ENCODE assay signal across 7 cellular contexts in genomic region chrX:75247361-75247760, GRCh38. TPM values are rescaled to one million over a fixed set of nuclear protein-coding genes. Genes with fewer than 3 reads are reported as not detected.
DNase-seq lines count a peak whose midpoint lies in the region; ATAC-seq, FAIRE-seq and TF ChIP-seq lines count a peak whose summit lies in the region.
"Not testable (repeated sequence)": the region's sequence is repeated elsewhere in the genome, so short reads cannot be mapped to it uniquely, and the experiment has no call there.

No MANE protein-coding gene starts in this region.

- not testable (repeated sequence) for H3K27me3 ChIP-seq in SK-N-SH (ENCODE audit: insufficient read depth); H1 (replicated peaks in 1 of 4; ENCODE audit: control insufficient read depth in 3 of 4, extremely low read depth in 1 of 4, insufficient read depth in 3 of 4, low read length in 3 of 4)

- DNase-seq in DMS153 treated with DMSO at 0.1 percent for 48 hours (lab: John Stamatoyannopoulos, UW; ENCODE audit: unreplicated experiment): peak; percentile 2
- peak; percentile 52 for DNase-seq in NCI-H748 (lab: John Stamatoyannopoulos, UW; ENCODE audit: unreplicated experiment)
- peak; percentile 7 for DNase-seq in OCI-M2 (lab: John Stamatoyannopoulos, UW; ENCODE audit: unreplicated experiment)
- not testable (repeated sequence) for DNase-seq in SK-N-SH
- peak; percentile 2 to 44 for DNase-seq in H1 (ENCODE audit: low read depth in 1 of 2, low spot score in 2 of 2)
- peak in 2 of 3 donors; percentile 9 to 21 for DNase-seq in mucosa of descending colon

- not testable (repeated sequence) for H3K4me1 ChIP-seq in HEK293 (ENCODE audit: control insufficient read depth, insufficient read depth, low read length); SK-N-SH (ENCODE audit: control insufficient read depth in 1 of 2, insufficient read depth in 2 of 2, low read depth in 1 of 2, low read length in 1 of 2); H1 (replicated peaks in 1 of 4; ENCODE audit: control insufficient read depth in 3 of 4, insufficient read depth in 4 of 4, low read length in 3 of 4); mucosa of descending colon (ENCODE audit: low read depth)

- POLR2A ChIA-PET in HEK293 (lab: Yijun Ruan, JAX); SK-N-SH (lab: Yijun Ruan, JAX); H1 (lab: Charles Lee; ENCODE audit: partially characterized antibody): not testable (repeated sequence)

- not testable (repeated sequence) for H3K9me2 ChIP-seq in SK-N-SH

- H2AFZ ChIP-seq in SK-N-SH (ENCODE audit: low read depth); H1 (ENCODE audit: low read length): not testable (repeated sequence)

- H4K8ac ChIP-seq in H1 (ENCODE audit: extremely low read depth, insufficient read depth, low read length): not testable (repeated sequence)

- H3K18ac ChIP-seq in H1 (ENCODE audit: extremely low read depth, low read length): not testable (repeated sequence)

- not testable (repeated sequence) for H3K79me2 ChIP-seq in SK-N-SH (ENCODE audit: insufficient read depth); H1 (ENCODE audit: control insufficient read depth in 1 of 2, insufficient read depth in 2 of 2, low read length in 2 of 2)

- not testable (repeated sequence) for H3K27ac ChIP-seq in HEK293 (ENCODE audit: extremely low read depth, low read depth, low read length); SK-N-SH (ENCODE audit: low read depth in 2 of 2, low read length in 1 of 2); H1 (ENCODE audit: low read depth, low read length)

- not testable (repeated sequence) for H2BK20ac ChIP-seq in H1 (ENCODE audit: low read length)

- H3K4ac ChIP-seq in H1 (replicated peaks; ENCODE audit: insufficient read length, low read depth, low read length): not testable (repeated sequence)

- H2BK12ac ChIP-seq in H1 (ENCODE audit: low read depth, low read length): not testable (repeated sequence)

- not testable (repeated sequence) for H3K23ac ChIP-seq in H1 (ENCODE audit: insufficient read length)

- TF ChIP-seq CTCF in HEK293 (tag by site-specific recombination; IDR thresholded peaks at IDR 0.05); SK-N-SH (IDR thresholded peaks at IDR 0.05); H1 (IDR thresholded peaks at IDR 0.05; ENCODE audit: control extremely low read depth in 1 of 3, insufficient read depth in 1 of 3, low read depth in 1 of 3, low read length in 3 of 3); mucosa of descending colon (IDR thresholded peaks at IDR 0.05): not testable (repeated sequence)

- CTCF ChIA-PET in HEK293 (lab: Yijun Ruan, JAX); SK-N-SH (lab: Yijun Ruan, JAX); H1 (lab: Charles Lee; ENCODE audit: partially characterized antibody): not testable (repeated sequence)

- not testable (repeated sequence) for FAIRE-seq in H1 (lab: Jason Lieb, UNC)

- H3F3A ChIP-seq in SK-N-SH (replicated peaks; ENCODE audit: insufficient read depth): not testable (repeated sequence)

- H3K36me3 ChIP-seq in HEK293 (ENCODE audit: control insufficient read depth in 2 of 2, insufficient read depth in 1 of 2, low read length in 2 of 2); SK-N-SH (replicated peaks in 1 of 2; ENCODE audit: control insufficient read depth in 1 of 2, insufficient read depth in 2 of 2, low read length in 1 of 2); H1 (ENCODE audit: control insufficient read depth in 2 of 4, insufficient read depth in 4 of 4, low read length in 3 of 4); mucosa of descending colon (ENCODE audit: low read depth): not testable (repeated sequence)

- H3K79me1 ChIP-seq in H1 (ENCODE audit: low read depth, low read length): not testable (repeated sequence)

- H2BK120ac ChIP-seq in H1 (replicated peaks; ENCODE audit: low read depth, low read length): not testable (repeated sequence)

- H4K20me1 ChIP-seq in SK-N-SH (ENCODE audit: insufficient read depth); H1 (replicated peaks in 1 of 2; ENCODE audit: control insufficient read depth in 1 of 2, insufficient read depth in 2 of 2, low read length in 2 of 2): not testable (repeated sequence)

- TF ChIP-seq RAD21 in SK-N-SH (IDR thresholded peaks at IDR 0.05; ENCODE audit: low read length); H1 (IDR thresholded peaks at IDR 0.05 in 1 of 2, conservative IDR thresholded peaks at IDR 0.05 in 1 of 2; ENCODE audit: low read depth in 2 of 2, low read length in 2 of 2): not testable (repeated sequence)

- not testable (repeated sequence) for H3K14ac ChIP-seq in H1 (ENCODE audit: insufficient read length)

- H4K5ac ChIP-seq in H1 (ENCODE audit: insufficient read length, low read depth, low read length): not testable (repeated sequence)

- H2BK15ac ChIP-seq in H1 (ENCODE audit: low read length): not testable (repeated sequence)

- H3K23me2 ChIP-seq in H1 (ENCODE audit: low read depth, low read length): not testable (repeated sequence)

- H3K9me3 ChIP-seq in HEK293 (ENCODE audit: control insufficient read depth, insufficient read depth, low read depth, low read length); SK-N-SH; H1 (ENCODE audit: insufficient read depth in 2 of 2, low read depth in 1 of 2, low read length in 1 of 2); mucosa of descending colon: not testable (repeated sequence)

- 4% methylated on average over 4 of the region's 8 CpGs for WGBS in SK-N-SH (ENCODE audit: low lambda C conversion rate)
- 72% methylated on average over 5 of the region's 8 CpGs; no CpG with 5 or more reads in 1 of the 2 experiments for WGBS in H1 (ENCODE audit: extremely low coverage in 1 of 2, insufficient coverage in 1 of 2, insufficient read length in 1 of 2, insufficient replicate concordance in 2 of 2, low coverage in 1 of 2, low lambda C conversion rate in 2 of 2, missing lambda C conversion rate in 1 of 2), 2 experiments

- H2BK5ac ChIP-seq in H1 (ENCODE audit: low read depth, low read length): not testable (repeated sequence)

- not testable (repeated sequence) for H3K56ac ChIP-seq in H1 (replicated peaks; ENCODE audit: insufficient read length, low read depth, low read length)

- H3K9ac ChIP-seq in SK-N-SH; H1 (replicated peaks in 1 of 4; ENCODE audit: extremely low read depth in 1 of 4, low read depth in 3 of 4, low read length in 3 of 4): not testable (repeated sequence)

- TF ChIP-seq POLR2A in H1 (IDR thresholded peaks at IDR 0.05; ENCODE audit: control extremely low read depth in 1 of 2, low read depth in 2 of 2, low read length in 2 of 2): not testable (repeated sequence)

- not testable (repeated sequence) for H3K4me3 ChIP-seq in HEK293 (ENCODE audit: low read depth, low read length); H1 (ENCODE audit: extremely low read depth in 1 of 4, insufficient read depth in 2 of 4, low read depth in 3 of 4, low read length in 4 of 4); mucosa of descending colon
- peak overlapping the region in 1 of 2 experiments; percentile 4; a peak in 1 of 4 replicates for H3K4me3 ChIP-seq in SK-N-SH (ENCODE audit: low read depth in 2 of 2, low read length in 1 of 2)

- TF ChIP-seq EP300 in SK-N-SH (IDR thresholded peaks at IDR 0.05; ENCODE audit: borderline replicate concordance in 1 of 2, low read depth in 1 of 2, low read length in 1 of 2); H1 (IDR thresholded peaks at IDR 0.05; ENCODE audit: borderline replicate concordance in 1 of 2, low read depth in 2 of 2, low read length in 2 of 2): not testable (repeated sequence)

- not testable (repeated sequence) for H4K91ac ChIP-seq in H1 (replicated peaks; ENCODE audit: insufficient read length, low read length)

- H3K4me2 ChIP-seq in SK-N-SH: peak overlapping the region; percentile 28
- H3K4me2 ChIP-seq in H1 (ENCODE audit: insufficient read depth in 1 of 2, low read depth in 2 of 2, low read length in 2 of 2): not testable (repeated sequence)

- ATAC-seq in mucosa of descending colon: not testable (repeated sequence)

- H2AK5ac ChIP-seq in H1 (ENCODE audit: low read depth, low read length): not testable (repeated sequence)

- intact Hi-C loops in mucosa of descending colon (cut with DNase I, micrococcal nuclease): not testable (repeated sequence)

RNA-seq across cellular contexts. Expression of gene UPRT, which starts 26.5 kb away (rescaled TPM):
- polyA plus RNA-seq in SK-N-SH (2012; rRNA removed): 7.0 and 8.1 TPM in 2 replicates
- 9.3 and 11.5 TPM in 2 replicates for polyA plus RNA-seq in SK-N-SH (2012; cell fraction: cytosol; rRNA removed)
- 5.2 and 6.4 TPM in 2 replicates for polyA plus RNA-seq in SK-N-SH (2012; cell fraction: nucleus; rRNA removed)
- 16.2 and 17.7 TPM in 2 replicates for total RNA-seq in H1 (2021; fragmentation: NEBNext Ultra II Directional; extraction: Animal tissue kit (Norgen Biotek cat#: 25700))
- 8.5 and 11.4 TPM in 2 replicates for polyA plus RNA-seq in H1 (2011; rRNA removed)
- 16.7 TPM for polyA plus RNA-seq in H1 (2011; cell fraction: cytosol; rRNA removed)
- 13.6 TPM for polyA plus RNA-seq in H1 (2011; cell fraction: nucleus; rRNA removed)
- 14.9 to 17.3 TPM (median 15.7 TPM) in 4 replicates for polyA plus RNA-seq in H1 (2012, experiment 1 of 2)
- 7.0 TPM for polyA plus RNA-seq in H1 (2012, experiment 2 of 2)
- 8.0 TPM for polyA plus RNA-seq in H1 (2013, experiment 1 of 2)
- 8.3 TPM for polyA plus RNA-seq in H1 (2013, experiment 2 of 2)
- 14.3 and 16.7 TPM in 2 replicates for polyA minus RNA-seq in H1 (2011; rRNA and poly(A)+ RNA removed)
- polyA minus RNA-seq in H1 (2011; cell fraction: cytosol; rRNA and poly(A)+ RNA removed): 13.7 TPM
- 29.8 TPM for polyA minus RNA-seq in H1 (2011; cell fraction: nucleus; rRNA and poly(A)+ RNA removed)
- total RNA-seq in mucosa of descending colon: 10 to 100 TPM; 10.4 to 17.3 (median 13.8) TPM
